Comparison of ENCODE assay signal across 11 cellular contexts in the genomic region with DNA sequence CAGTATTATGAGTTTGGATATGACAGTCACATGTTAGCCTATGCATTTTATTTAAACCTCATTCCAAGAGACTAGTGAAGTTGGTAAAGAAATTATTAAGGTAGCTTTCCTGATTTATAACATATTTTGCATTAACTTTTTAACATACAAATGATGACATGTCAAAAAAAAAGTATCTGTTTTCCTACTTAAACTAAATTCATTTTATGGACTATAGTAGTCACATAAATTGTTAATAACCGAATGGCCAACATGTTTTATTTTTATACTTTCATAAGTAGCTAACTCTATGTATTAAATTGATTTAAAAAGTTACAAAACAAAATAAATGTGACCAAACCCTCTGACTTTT. TPM values are rescaled to one million over a fixed set of nuclear protein-coding genes. Genes with fewer than 3 reads are reported as not detected.
DNase-seq lines count a peak whose midpoint lies in the region; ATAC-seq and TF ChIP-seq lines count a peak whose summit lies in the region.
"Had no signal": no experiment of that assay in that cellular context is flagged by ENCODE, and none has a peak within 500 bp of the region (broad histone marks: within the 10 kb centered on the region; RNA-seq: fewer than 3 reads in every experiment).

No MANE protein-coding gene starts in this region.

- H3K4me2 ChIP-seq in HCT116 (ENCODE audit: low read length) (peak overlapping the region; percentile 43), hepatocyte (no peak overlapping the region)

- no peak for TF ChIP-seq POLR2A in HCT116 (IDR thresholded peaks at IDR 0.05; ENCODE audit: borderline replicate concordance, extremely low read depth, insufficient read depth, insufficient read length)

- BruUV-seq in HCT116 (replicated peaks; lab: Mats Ljungman, UMichigan): no TSS peak

- H3K4me3 ChIP-seq in HCT116 (replicated peaks in 1 of 2; ENCODE audit: low read depth in 1 of 2, low read length in 2 of 2) (peak overlapping the region in 1 of 2 experiments; percentile 2; a peak in 1 of 4 replicates), muscle layer of duodenum (ENCODE audit: low read depth in 1 of 2, low read length in 2 of 2) (peak overlapping the region in 1 of 2 donors; percentile 44), hepatocyte (no peak overlapping the region)

- no peaks in the 10 kb centered on the region for H3K9me2 ChIP-seq in HCT116 (ENCODE audit: insufficient read depth)
- H3K9me2 ChIP-seq in hepatocyte (replicated peaks; ENCODE audit: insufficient read depth): no peaks in the 10 kb centered on the region

- TF ChIP-seq RAD21 in HCT116 (IDR thresholded peaks at IDR 0.05; ENCODE audit: low read depth): no peak

- peaks cover 62% of the 10 kb centered on the region for H3K4me1 Mint-ChIP-seq in activated naive CD8-positive, alpha-beta T cell treated with anti-CD3 and anti-CD28 coated beads, Interleukin-2, amount 50 U/mL, for 24 hours

- TF ChIP-seq CTCF in C4-2B (conservative IDR thresholded peaks at IDR 0.05): 0 out of 2 replicates have a peak, but pooled peaks have one; percentile 12
- TF ChIP-seq CTCF in HCT116 (IDR thresholded peaks at IDR 0.05 in 2 of 3, conservative IDR thresholded peaks at IDR 0.05 in 1 of 3; ENCODE audit: borderline replicate concordance in 1 of 3, insufficient read depth in 1 of 3, low read depth in 2 of 3, low read length in 2 of 3): no peak
- no peak for TF ChIP-seq CTCF in hepatocyte (IDR thresholded peaks at IDR 0.05; ENCODE audit: poor library complexity)

- intact Hi-C loops in HCT116 (cut with micrococcal nuclease): loop anchor here (2.0 kb wide), 1 partner anchor 203 kb away; no protein-coding TSS in a partner anchor

- H3K27me3 ChIP-seq in HCT116 (ENCODE audit: insufficient read depth, low read length) (no peaks in the 10 kb centered on the region), muscle layer of duodenum (ENCODE audit: low read depth, low read length) (no peaks in the 10 kb centered on the region), hepatocyte (no peaks in the 10 kb centered on the region)

- H3K27ac ChIP-seq in C4-2B (no peak overlapping the region), HCT116 (ENCODE audit: low read depth, low read length) (no peak overlapping the region), muscle layer of duodenum (ENCODE audit: low read length) (peak overlapping the region; percentile 71), hepatocyte (no peak overlapping the region)

- RAD21 ChIA-PET in HCT116 (lab: Charles Lee; ENCODE audit: low non-redundant PET in 1 of 2, low total read pairs in 2 of 2, uncharacterized antibody in 2 of 2, unreplicated experiment in 2 of 2): no interaction called here

- no peak for ATAC-seq in HCT116
- no peak for ATAC-seq in activated naive CD8-positive, alpha-beta T cell treated with anti-CD3 and anti-CD28 coated beads, Interleukin-2, amount 50 U/mL, for 24 hours
- ATAC-seq in GM21367 (IDR thresholded peaks at IDR 0.05; ENCODE audit: unreplicated experiment): no peak

- peaks cover 3% of the 10 kb centered on the region for H3K9me3 Mint-ChIP-seq in activated naive CD8-positive, alpha-beta T cell treated with anti-CD3 and anti-CD28 coated beads, Interleukin-2, amount 50 U/mL, for 24 hours

- peaks cover 22 to 30% of the 10 kb centered on the region in 2 experiments for H3K4me1 ChIP-seq in HCT116 (ENCODE audit: control insufficient read depth in 1 of 2, insufficient read depth in 2 of 2, low read length in 2 of 2)
- peaks cover 7 to 16% of the 10 kb centered on the region in 2 donors for H3K4me1 ChIP-seq in muscle layer of duodenum (ENCODE audit: control insufficient read depth in 1 of 2, insufficient read depth in 2 of 2, low read length in 2 of 2)
- H3K4me1 ChIP-seq in hepatocyte (ENCODE audit: insufficient read depth): peaks cover 8% of the 10 kb centered on the region

- POLR2A ChIA-PET in HCT116 (lab: Charles Lee): interaction anchor here (1.3 to 1.5 kb wide), 2 partner anchors 15 to 18 kb away, joined by 4 read pairs; a partner anchor contains a TSS

- peak overlapping the region; percentile 93 for H3K4me3 Mint-ChIP-seq in activated naive CD8-positive, alpha-beta T cell treated with anti-CD3 and anti-CD28 coated beads, Interleukin-2, amount 50 U/mL, for 24 hours
- H3K4me3 Mint-ChIP-seq: neural crest cell had no signal

- H2AFZ ChIP-seq in HCT116 (ENCODE audit: low read depth, low read length, poor library complexity, severe bottlenecking) (no peak overlapping the region), hepatocyte (no peak overlapping the region)

- peaks cover 26% of the 10 kb centered on the region for H3K36me3 Mint-ChIP-seq in activated naive CD8-positive, alpha-beta T cell treated with anti-CD3 and anti-CD28 coated beads, Interleukin-2, amount 50 U/mL, for 24 hours (ENCODE audit: low read depth)

- no peaks in the 10 kb centered on the region for H3K9me3 ChIP-seq in HCT116 (ENCODE audit: control insufficient read depth in 1 of 2, insufficient read depth in 1 of 2, low read depth in 1 of 2, low read length in 2 of 2)
- no peaks in the 10 kb centered on the region for H3K9me3 ChIP-seq in muscle layer of duodenum (ENCODE audit: control insufficient read depth in 1 of 2, low read length in 2 of 2)
- H3K9me3 ChIP-seq in hepatocyte (ENCODE audit: low read depth): no peaks in the 10 kb centered on the region

- peak overlapping the region; percentile 96 for H3K27ac Mint-ChIP-seq in activated naive CD8-positive, alpha-beta T cell treated with anti-CD3 and anti-CD28 coated beads, Interleukin-2, amount 50 U/mL, for 24 hours

- no peak overlapping the region for H3K9ac ChIP-seq in HCT116 (ENCODE audit: low read length)

- H3K27me3 Mint-ChIP-seq in activated naive CD8-positive, alpha-beta T cell treated with anti-CD3 and anti-CD28 coated beads, Interleukin-2, amount 50 U/mL, for 24 hours: no peaks in the 10 kb centered on the region

- no peaks in the 10 kb centered on the region for H4K20me1 ChIP-seq in HCT116 (ENCODE audit: insufficient read depth)
- no peaks in the 10 kb centered on the region for H4K20me1 ChIP-seq in hepatocyte (ENCODE audit: insufficient read depth, poor library complexity, severe bottlenecking)

- H3K79me2 ChIP-seq in HCT116 (ENCODE audit: insufficient read depth, low read length): no peaks in the 10 kb centered on the region
- peaks cover 20% of the 10 kb centered on the region for H3K79me2 ChIP-seq in hepatocyte

- DNase-seq in HCT116 (ENCODE audit: low read depth, low spot score): no peak
- no peak for DNase-seq in activated naive CD8-positive, alpha-beta T cell treated with anti-CD3 and anti-CD28 coated beads, Interleukin-2, amount 50 U/mL, for 24 hours
- no peak for DNase-seq in NCI-H345 treated with DMSO at 0.1 percent for 48 hours (lab: John Stamatoyannopoulos, UW; ENCODE audit: unreplicated experiment)
- no peak for DNase-seq in RPMI8226
- DNase-seq in hepatocyte (ENCODE audit: low spot score): no peak
- DNase-seq: DMS79, MM.1S had no signal

- 89% methylated on average over 1 of the region's 1 CpG for WGBS in hepatocyte (ENCODE audit: low lambda C conversion rate, missing lambda C conversion rate)

- CTCF ChIA-PET in HCT116 (lab: Charles Lee): interaction anchor here (0.9 to 3.1 kb wide), 9 partner anchors 9 to 500 kb away, joined by 3 to 31 read pairs (median 4); a partner anchor contains a TSS

- H3K36me3 ChIP-seq in HCT116 (ENCODE audit: control insufficient read depth in 1 of 2, insufficient read depth in 2 of 2, low read length in 2 of 2): no peaks in the 10 kb centered on the region
- H3K36me3 ChIP-seq in muscle layer of duodenum (ENCODE audit: control insufficient read depth in 1 of 2, insufficient read depth in 2 of 2, low read length in 2 of 2): no peaks in the 10 kb centered on the region
- no peaks in the 10 kb centered on the region for H3K36me3 ChIP-seq in hepatocyte (replicated peaks; ENCODE audit: insufficient read depth, low read depth)

TF ChIP-seq in HCT116, 20 proteins besides CTCF, POLR2A, EP300 and RAD21:
- no peak for TF ChIP-seq ZNF274 (IDR thresholded peaks at IDR 0.05; ENCODE audit: low read depth, low read length)
- TF ChIP-seq SIN3A (IDR thresholded peaks at IDR 0.05; ENCODE audit: low read depth): no peak
- no peak for TF ChIP-seq YY1 (IDR thresholded peaks at IDR 0.05; ENCODE audit: extremely low read depth, insufficient replicate concordance, low read depth, low read length)
- TF ChIP-seq SP1 (IDR thresholded peaks at IDR 0.05; ENCODE audit: low read depth): no peak
- TF ChIP-seq, protein P1, sequence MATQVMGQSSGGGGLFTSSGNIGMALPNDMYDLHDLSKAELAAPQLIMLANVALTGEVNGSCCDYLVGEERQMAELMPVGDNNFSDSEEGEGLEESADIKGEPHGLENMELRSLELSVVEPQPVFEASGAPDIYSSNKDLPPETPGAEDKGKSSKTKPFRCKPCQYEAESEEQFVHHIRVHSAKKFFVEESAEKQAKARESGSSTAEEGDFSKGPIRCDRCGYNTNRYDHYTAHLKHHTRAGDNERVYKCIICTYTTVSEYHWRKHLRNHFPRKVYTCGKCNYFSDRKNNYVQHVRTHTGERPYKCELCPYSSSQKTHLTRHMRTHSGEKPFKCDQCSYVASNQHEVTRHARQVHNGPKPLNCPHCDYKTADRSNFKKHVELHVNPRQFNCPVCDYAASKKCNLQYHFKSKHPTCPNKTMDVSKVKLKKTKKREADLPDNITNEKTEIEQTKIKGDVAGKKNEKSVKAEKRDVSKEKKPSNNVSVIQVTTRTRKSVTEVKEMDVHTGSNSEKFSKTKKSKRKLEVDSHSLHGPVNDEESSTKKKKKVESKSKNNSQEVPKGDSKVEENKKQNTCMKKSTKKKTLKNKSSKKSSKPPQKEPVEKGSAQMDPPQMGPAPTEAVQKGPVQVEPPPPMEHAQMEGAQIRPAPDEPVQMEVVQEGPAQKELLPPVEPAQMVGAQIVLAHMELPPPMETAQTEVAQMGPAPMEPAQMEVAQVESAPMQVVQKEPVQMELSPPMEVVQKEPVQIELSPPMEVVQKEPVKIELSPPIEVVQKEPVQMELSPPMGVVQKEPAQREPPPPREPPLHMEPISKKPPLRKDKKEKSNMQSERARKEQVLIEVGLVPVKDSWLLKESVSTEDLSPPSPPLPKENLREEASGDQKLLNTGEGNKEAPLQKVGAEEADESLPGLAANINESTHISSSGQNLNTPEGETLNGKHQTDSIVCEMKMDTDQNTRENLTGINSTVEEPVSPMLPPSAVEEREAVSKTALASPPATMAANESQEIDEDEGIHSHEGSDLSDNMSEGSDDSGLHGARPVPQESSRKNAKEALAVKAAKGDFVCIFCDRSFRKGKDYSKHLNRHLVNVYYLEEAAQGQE (IDR thresholded peaks at IDR 0.05; ENCODE audit: low read depth): no peak

RNA-seq across cellular contexts. Expression of a gene that starts 14.7 kb away (rescaled TPM):
- total RNA-seq in HCT116 (2021; ENCODE audit: unreplicated experiment) (10.5 TPM), hepatocyte (19.1 and 20.0 TPM in 2 replicates)
- polyA plus RNA-seq in HCT116 (2012): 7.7 and 10.2 TPM in 2 replicates
- polyA plus RNA-seq in hepatocyte: 28.7 and 38.4 TPM in 2 replicates

RNA-seq across cellular contexts. Expression of a gene that starts 18.4 kb away (rescaled TPM):
- total RNA-seq in HCT116 (2021; ENCODE audit: unreplicated experiment) (32.3 TPM), hepatocyte (40.0 and 43.4 TPM in 2 replicates)
- 10.9 and 14.0 TPM in 2 replicates for polyA plus RNA-seq in HCT116 (2012)
- polyA plus RNA-seq in hepatocyte: 21.1 and 24.0 TPM in 2 replicates
